ENCODE assay signal across 1 cellular context in the genomic region with DNA sequence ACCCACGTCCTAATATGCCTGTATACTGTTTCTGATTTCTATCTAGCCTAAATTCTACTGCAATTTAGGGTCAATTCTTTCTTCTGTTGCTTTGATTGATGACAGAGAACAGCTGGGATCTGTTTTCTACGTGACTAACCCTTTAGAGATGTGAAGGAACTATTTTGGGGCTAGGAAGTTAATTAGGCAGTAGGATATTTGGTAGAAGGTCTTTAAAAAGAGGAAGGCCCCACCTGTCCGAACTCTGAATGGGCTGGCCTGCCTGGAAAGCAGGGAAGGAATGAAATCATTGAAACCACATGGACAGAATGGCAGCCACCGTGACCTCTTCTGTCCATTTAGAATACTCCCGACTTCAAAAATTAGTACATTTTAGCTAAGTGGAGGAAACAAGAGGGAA.
A peak's percentile ranks its signal among the peaks of the same experiment; 100 is the strongest.
TF ChIP-seq lines count a peak whose summit lies in the region.

No MANE protein-coding gene starts in this region.

TF ChIP-seq in K562, 482 proteins besides CTCF, POLR2A, EP300 and RAD21:
- TF ChIP-seq, protein P1, sequence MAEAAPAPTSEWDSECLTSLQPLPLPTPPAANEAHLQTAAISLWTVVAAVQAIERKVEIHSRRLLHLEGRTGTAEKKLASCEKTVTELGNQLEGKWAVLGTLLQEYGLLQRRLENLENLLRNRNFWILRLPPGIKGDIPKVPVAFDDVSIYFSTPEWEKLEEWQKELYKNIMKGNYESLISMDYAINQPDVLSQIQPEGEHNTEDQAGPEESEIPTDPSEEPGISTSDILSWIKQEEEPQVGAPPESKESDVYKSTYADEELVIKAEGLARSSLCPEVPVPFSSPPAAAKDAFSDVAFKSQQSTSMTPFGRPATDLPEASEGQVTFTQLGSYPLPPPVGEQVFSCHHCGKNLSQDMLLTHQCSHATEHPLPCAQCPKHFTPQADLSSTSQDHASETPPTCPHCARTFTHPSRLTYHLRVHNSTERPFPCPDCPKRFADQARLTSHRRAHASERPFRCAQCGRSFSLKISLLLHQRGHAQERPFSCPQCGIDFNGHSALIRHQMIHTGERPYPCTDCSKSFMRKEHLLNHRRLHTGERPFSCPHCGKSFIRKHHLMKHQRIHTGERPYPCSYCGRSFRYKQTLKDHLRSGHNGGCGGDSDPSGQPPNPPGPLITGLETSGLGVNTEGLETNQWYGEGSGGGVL (CRISPR knock-in tag; IDR thresholded peaks at IDR 0.05), result no peak
- TF ChIP-seq, protein P2, sequence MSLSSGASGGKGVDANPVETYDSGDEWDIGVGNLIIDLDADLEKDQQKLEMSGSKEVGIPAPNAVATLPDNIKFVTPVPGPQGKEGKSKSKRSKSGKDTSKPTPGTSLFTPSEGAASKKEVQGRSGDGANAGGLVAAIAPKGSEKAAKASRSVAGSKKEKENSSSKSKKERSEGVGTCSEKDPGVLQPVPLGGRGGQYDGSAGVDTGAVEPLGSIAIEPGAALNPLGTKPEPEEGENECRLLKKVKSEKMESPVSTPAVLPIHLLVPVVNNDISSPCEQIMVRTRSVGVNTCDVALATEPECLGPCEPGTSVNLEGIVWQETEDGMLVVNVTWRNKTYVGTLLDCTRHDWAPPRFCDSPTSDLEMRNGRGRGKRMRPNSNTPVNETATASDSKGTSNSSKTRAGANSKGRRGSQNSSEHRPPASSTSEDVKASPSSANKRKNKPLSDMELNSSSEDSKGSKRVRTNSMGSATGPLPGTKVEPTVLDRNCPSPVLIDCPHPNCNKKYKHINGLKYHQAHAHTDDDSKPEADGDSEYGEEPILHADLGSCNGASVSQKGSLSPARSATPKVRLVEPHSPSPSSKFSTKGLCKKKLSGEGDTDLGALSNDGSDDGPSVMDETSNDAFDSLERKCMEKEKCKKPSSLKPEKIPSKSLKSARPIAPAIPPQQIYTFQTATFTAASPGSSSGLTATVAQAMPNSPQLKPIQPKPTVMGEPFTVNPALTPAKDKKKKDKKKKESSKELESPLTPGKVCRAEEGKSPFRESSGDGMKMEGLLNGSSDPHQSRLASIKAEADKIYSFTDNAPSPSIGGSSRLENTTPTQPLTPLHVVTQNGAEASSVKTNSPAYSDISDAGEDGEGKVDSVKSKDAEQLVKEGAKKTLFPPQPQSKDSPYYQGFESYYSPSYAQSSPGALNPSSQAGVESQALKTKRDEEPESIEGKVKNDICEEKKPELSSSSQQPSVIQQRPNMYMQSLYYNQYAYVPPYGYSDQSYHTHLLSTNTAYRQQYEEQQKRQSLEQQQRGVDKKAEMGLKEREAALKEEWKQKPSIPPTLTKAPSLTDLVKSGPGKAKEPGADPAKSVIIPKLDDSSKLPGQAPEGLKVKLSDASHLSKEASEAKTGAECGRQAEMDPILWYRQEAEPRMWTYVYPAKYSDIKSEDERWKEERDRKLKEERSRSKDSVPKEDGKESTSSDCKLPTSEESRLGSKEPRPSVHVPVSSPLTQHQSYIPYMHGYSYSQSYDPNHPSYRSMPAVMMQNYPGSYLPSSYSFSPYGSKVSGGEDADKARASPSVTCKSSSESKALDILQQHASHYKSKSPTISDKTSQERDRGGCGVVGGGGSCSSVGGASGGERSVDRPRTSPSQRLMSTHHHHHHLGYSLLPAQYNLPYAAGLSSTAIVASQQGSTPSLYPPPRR (CRISPR knock-in tag; IDR thresholded peaks at IDR 0.05; ENCODE audit: borderline replicate concordance), result no peak
- no peak for TF ChIP-seq DNMT1 (IDR thresholded peaks at IDR 0.05)
- peak; percentile 41; the same call in 1 of the 2 replicates for TF ChIP-seq SPI1 (IDR thresholded peaks at IDR 0.05; ENCODE audit: borderline replicate concordance, low read depth, low read length)
